ENCODE assay signal across 1 cellular context in the genomic region with DNA sequence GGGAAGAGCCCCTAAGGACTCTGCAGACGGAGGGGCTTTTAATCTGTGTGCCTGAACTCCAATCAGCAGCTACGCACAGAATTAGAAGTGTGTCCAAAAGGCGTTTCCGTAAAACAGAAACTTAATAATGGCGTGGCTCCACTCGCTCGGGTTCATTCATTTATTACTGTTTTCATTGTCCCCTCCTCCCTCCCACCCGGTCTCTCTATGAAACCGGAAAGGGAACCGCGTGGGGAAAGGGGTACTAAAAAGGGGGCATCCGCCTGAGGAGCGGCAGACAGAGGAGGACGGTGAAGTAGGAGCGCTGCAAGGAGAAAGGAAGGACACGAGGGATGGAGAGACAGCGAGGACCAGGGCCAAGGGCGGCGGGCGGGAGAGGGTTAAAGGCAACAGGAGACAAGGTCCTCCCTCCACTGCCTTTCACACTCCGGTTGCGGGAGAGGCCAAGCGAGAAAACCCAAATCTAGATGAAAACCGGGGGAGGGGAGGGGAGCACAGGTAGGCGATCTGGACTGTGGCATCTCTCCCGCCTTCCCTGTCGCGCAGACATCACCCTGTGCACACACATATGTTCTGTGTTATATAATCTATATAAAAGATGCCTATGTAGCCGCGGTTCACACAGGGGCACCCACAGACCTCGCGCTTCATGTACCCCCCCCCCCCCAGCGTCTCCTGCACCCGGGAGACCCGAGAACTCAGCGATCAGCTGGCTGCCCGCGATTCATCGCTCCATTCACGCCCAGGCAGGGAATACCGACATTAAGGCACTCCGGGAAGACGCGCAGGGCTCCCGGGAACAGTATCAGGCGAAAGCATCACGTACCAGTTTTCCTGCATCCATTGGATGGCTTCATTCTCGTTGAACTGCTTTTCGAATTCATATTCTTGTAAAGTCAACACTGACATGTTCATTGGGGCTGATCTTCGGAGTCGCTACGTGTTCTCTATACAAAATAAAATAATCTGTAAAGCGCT.
TF ChIP-seq lines count a peak whose summit lies in the region.

No MANE protein-coding gene starts in this region.

TF ChIP-seq in H1, 55 proteins besides CTCF, POLR2A, EP300 and RAD21:
- no peak for TF ChIP-seq POU5F1 (IDR thresholded peaks at IDR 0.05; ENCODE audit: low read depth, low read length)
- no peak for TF ChIP-seq GABPA (IDR thresholded peaks at IDR 0.05; ENCODE audit: borderline replicate concordance, insufficient read depth, low read length)
- TF ChIP-seq SIN3A (conservative IDR thresholded peaks at IDR 0.05 in 1 of 2, IDR thresholded peaks at IDR 0.05 in 1 of 2; ENCODE audit: low read depth in 1 of 2, low read length in 2 of 2): peak in 1 of 2 experiments; percentile 10; a peak in 1 of 4 replicates
- TF ChIP-seq, protein P1, sequence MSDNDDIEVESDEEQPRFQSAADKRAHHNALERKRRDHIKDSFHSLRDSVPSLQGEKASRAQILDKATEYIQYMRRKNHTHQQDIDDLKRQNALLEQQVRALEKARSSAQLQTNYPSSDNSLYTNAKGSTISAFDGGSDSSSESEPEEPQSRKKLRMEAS (IDR thresholded peaks at IDR 0.05): peak; percentile 51
- peak; percentile 2 for TF ChIP-seq KDM4A (IDR thresholded peaks at IDR 0.05; ENCODE audit: low read depth, low read length, severe bottlenecking)
- peak; percentile 69 for TF ChIP-seq POLR2AphosphoS5 (IDR thresholded peaks at IDR 0.05; ENCODE audit: low read depth, low read length)
- TF ChIP-seq TBP (IDR thresholded peaks at IDR 0.05; ENCODE audit: low read depth, low read length): no peak; the same call in 1 of the 2 replicates
- TF ChIP-seq SAP30 (IDR thresholded peaks at IDR 0.05; ENCODE audit: insufficient read depth, insufficient replicate concordance, low read length): peak; percentile 43
- TF ChIP-seq SP4 (IDR thresholded peaks at IDR 0.05; ENCODE audit: low read length): no peak
- TF ChIP-seq, protein P2, sequence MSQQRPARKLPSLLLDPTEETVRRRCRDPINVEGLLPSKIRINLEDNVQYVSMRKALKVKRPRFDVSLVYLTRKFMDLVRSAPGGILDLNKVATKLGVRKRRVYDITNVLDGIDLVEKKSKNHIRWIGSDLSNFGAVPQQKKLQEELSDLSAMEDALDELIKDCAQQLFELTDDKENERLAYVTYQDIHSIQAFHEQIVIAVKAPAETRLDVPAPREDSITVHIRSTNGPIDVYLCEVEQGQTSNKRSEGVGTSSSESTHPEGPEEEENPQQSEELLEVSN (IDR thresholded peaks at IDR 0.05): no peak
- no peak for TF ChIP-seq TEAD4 (IDR thresholded peaks at IDR 0.05; ENCODE audit: low read depth, low read length)
- peak; percentile 23 for TF ChIP-seq ASH2L (IDR thresholded peaks at IDR 0.05; ENCODE audit: low read length)
